In genomic region chr12:117231750-117232149, GRCh38 we compare ENCODE assay signal across 1 cellular context.
A peak's percentile ranks its signal among the peaks of the same experiment; 100 is the strongest.
TF ChIP-seq lines count a peak whose summit lies in the region.

No MANE protein-coding gene starts in this region.

TF ChIP-seq in K562, 482 proteins besides CTCF, POLR2A, EP300 and RAD21 (continued from another document):
- TF ChIP-seq ZNF444 (CRISPR knock-in tag; IDR thresholded peaks at IDR 0.05) (no peak), HDGF (IDR thresholded peaks at IDR 0.05) (no peak), RHOXF2B (CRISPR knock-in tag; conservative IDR thresholded peaks at IDR 0.05) (no peak), SRF (CRISPR knock-in tag; IDR thresholded peaks at IDR 0.05) (no peak), ZNF696 (CRISPR knock-in tag; conservative IDR thresholded peaks at IDR 0.05) (no peak), CTCFL (IDR thresholded peaks at IDR 0.05; ENCODE audit: borderline replicate concordance, insufficient read depth, low read depth, low read length, poor library complexity, severe bottlenecking) (peak; percentile 54), BRF2 (IDR thresholded peaks at IDR 0.05; ENCODE audit: borderline replicate concordance, insufficient read depth, insufficient read length) (no peak)
